Comparison of ENCODE assay signal across 8 cellular contexts in genomic region chr3:26712211-26713026, GRCh38.
A peak's percentile ranks its signal among the peaks of the same experiment; 100 is the strongest.
DNase-seq lines count a peak whose midpoint lies in the region; ATAC-seq and TF ChIP-seq lines count a peak whose summit lies in the region.

No MANE protein-coding gene starts in this region.

- no peak overlapping the region for H3K4me3 ChIP-seq in gastrocnemius medialis

- in situ Hi-C loops in KBM-7 (cut with MboI; ENCODE audit: low pct_unique_long_range_greater_than_20kb, low sequenced_read_pairs) (no loop called here), gastrocnemius medialis (cut with MboI; ENCODE audit: low sequenced_read_pairs in 4 of 4) (loop anchor here (10.0 to 25.0 kb wide), 3 partner anchors 868 to 1075 kb away; no protein-coding TSS in a partner anchor)

- DNase-seq in NCI-H2081 (lab: John Stamatoyannopoulos, UW) (peak; percentile 50 to 56), NCI-H2081 treated with DMSO at 0.1 percent for 48 hours (lab: John Stamatoyannopoulos, UW) (no peak), KBM-7 (peak; percentile 44), SK-N-DZ (ENCODE audit: low spot score) (peak; percentile 65), globus pallidus (ENCODE audit: low spot score) (peak; percentile 40), gastrocnemius medialis (no peak)
- no peak for DNase-seq in activated naive CD4-positive, alpha-beta T cell treated with Interleukin-2 at 50 U/mL for 16 hours

- TF ChIP-seq POLR2A in gastrocnemius medialis (IDR thresholded peaks at IDR 0.05): no peak

- peak; percentile 50 to 74 (median 59) for TF ChIP-seq CTCF in gastrocnemius medialis (IDR thresholded peaks at IDR 0.05 in 4 of 5, conservative IDR thresholded peaks at IDR 0.05 in 1 of 5)

- H3K27ac ChIP-seq in gastrocnemius medialis: no peak overlapping the region

- peak; percentile 84 for ATAC-seq in GM21723 (IDR thresholded peaks at IDR 0.05; ENCODE audit: unreplicated experiment)
- ATAC-seq in gastrocnemius medialis: peak; percentile 54 to 80

- H3K36me3 ChIP-seq in gastrocnemius medialis: no peaks in the 10 kb centered on the region

- no peaks in the 10 kb centered on the region for H3K4me1 ChIP-seq in gastrocnemius medialis

- no peaks in the 10 kb centered on the region for H3K27me3 ChIP-seq in gastrocnemius medialis

- no peaks in the 10 kb centered on the region for H3K9me3 ChIP-seq in gastrocnemius medialis

- intact Hi-C loops in gastrocnemius medialis (cut with DNase I; ENCODE audit: low total_unique reads): loop anchor here (2.0 kb wide), 1 partner anchor 808 kb away; no protein-coding TSS in a partner anchor

Comparison
In these comparisons a context has a peak if more than half of its experiments do, and no peak if none do; other contexts are left out.
1. DNase-seq: peak in NCI-H2081 (2 of 2), KBM-7 (single experiment), SK-N-DZ (single experiment) and globus pallidus (single experiment); none in NCI-H2081 treated with DMSO at 0.1 percent for 48 hours (single experiment), gastrocnemius medialis (0 of 2) and activated naive CD4-positive, alpha-beta T cell treated with Interleukin-2 at 50 U/mL for 16 hours (single experiment).